ENCODE assay signal across 1 cellular context in the genomic region with DNA sequence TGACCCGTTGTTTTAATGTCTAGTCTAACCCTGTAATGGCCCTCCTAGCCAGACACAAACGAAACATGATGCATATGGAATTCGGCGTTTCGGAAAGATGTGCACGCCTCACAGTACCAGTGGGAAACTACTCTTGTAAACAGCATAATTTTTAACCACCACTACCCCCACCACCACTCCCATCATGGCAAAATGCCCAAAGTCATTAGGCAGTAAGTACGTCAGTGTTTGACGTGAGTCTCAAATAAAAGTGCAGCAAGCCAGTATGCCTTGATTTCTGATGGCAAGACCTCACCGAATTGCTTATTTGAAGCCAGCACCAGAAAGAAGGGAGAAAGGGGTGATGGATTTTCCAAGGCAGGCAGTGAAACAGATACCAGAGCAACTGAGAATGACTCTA.
A peak's percentile ranks its signal among the peaks of the same experiment; 100 is the strongest.
TF ChIP-seq lines count a peak whose summit lies in the region.

No MANE protein-coding gene starts in this region.

TF ChIP-seq in HEK293, 187 proteins besides CTCF, POLR2A, EP300 and RAD21 (continued from another document and continues in another):
- TF ChIP-seq, protein P1, sequence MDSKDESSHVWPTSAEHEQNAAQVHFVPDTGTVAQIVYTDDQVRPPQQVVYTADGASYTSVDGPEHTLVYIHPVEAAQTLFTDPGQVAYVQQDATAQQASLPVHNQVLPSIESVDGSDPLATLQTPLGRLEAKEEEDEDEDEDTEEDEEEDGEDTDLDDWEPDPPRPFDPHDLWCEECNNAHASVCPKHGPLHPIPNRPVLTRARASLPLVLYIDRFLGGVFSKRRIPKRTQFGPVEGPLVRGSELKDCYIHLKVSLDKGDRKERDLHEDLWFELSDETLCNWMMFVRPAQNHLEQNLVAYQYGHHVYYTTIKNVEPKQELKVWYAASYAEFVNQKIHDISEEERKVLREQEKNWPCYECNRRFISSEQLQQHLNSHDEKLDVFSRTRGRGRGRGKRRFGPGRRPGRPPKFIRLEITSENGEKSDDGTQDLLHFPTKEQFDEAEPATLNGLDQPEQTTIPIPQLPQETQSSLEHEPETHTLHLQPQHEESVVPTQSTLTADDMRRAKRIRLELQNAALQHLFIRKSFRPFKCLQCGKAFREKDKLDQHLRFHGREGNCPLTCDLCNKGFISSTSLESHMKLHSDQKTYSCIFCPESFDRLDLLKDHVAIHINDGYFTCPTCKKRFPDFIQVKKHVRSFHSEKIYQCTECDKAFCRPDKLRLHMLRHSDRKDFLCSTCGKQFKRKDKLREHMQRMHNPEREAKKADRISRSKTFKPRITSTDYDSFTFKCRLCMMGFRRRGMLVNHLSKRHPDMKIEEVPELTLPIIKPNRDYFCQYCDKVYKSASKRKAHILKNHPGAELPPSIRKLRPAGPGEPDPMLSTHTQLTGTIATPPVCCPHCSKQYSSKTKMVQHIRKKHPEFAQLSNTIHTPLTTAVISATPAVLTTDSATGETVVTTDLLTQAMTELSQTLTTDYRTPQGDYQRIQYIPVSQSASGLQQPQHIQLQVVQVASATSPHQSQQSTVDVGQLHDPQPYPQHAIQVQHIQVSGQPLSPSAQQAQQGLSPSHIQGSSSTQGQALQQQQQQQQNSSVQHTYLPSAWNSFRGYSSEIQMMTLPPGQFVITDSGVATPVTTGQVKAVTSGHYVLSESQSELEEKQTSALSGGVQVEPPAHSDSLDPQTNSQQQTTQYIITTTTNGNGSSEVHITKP (tag by site-specific recombination; IDR thresholded peaks at IDR 0.05): peak; percentile 21; the same call in 1 of the 2 replicates
- TF ChIP-seq ZNF416 (tag by site-specific recombination; IDR thresholded peaks at IDR 0.05) (no peak), ZNF843 (tag by site-specific recombination; IDR thresholded peaks at IDR 0.05) (peak; percentile 25; the same call in 1 of the 2 replicates), FEZF1 (tag by site-specific recombination; IDR thresholded peaks at IDR 0.05) (peak; percentile 50), ZNF10 (tag by site-specific recombination; IDR thresholded peaks at IDR 0.05) (no peak), ZNF621 (tag by site-specific recombination; IDR thresholded peaks at IDR 0.05) (no peak), ZBTB21 (tag by site-specific recombination; IDR thresholded peaks at IDR 0.05) (peak; percentile 93), ZBTB17 (tag by site-specific recombination; IDR thresholded peaks at IDR 0.05) (peak; percentile 93), ZNF274 (IDR thresholded peaks at IDR 0.05; ENCODE audit: low read length) (no peak), ZNF274 (tag by site-specific recombination; IDR thresholded peaks at IDR 0.05; ENCODE audit: borderline replicate concordance) (no peak), ZNF707 (tag by site-specific recombination; IDR thresholded peaks at IDR 0.05) (no peak), ZNF629 (tag by site-specific recombination; IDR thresholded peaks at IDR 0.05) (peak; percentile 95), GLIS1 (tag by site-specific recombination; IDR thresholded peaks at IDR 0.05) (peak; percentile 49), KLF8 (tag by site-specific recombination; IDR thresholded peaks at IDR 0.05) (no peak; the same call in 1 of the 2 replicates), BCL11B (tag by site-specific recombination; IDR thresholded peaks at IDR 0.05; ENCODE audit: low read depth) (no peak), ZNF600 (tag by site-specific recombination; IDR thresholded peaks at IDR 0.05) (peak; percentile 77; the same call in 1 of the 2 replicates), ZEB2 (tag by site-specific recombination; IDR thresholded peaks at IDR 0.05) (0 out of 2 replicates have a peak, but pooled peaks have one; percentile 22), ZFHX2 (tag by site-specific recombination; conservative IDR thresholded peaks at IDR 0.05) (no peak), ZNF366 (tag by site-specific recombination; conservative IDR thresholded peaks at IDR 0.05) (peak; percentile 23; the same call in 1 of the 2 replicates), ZFP69B (tag by site-specific recombination; IDR thresholded peaks at IDR 0.05) (no peak), ZXDB (tag by site-specific recombination; IDR thresholded peaks at IDR 0.05) (no peak), ZNF830 (tag by site-specific recombination; IDR thresholded peaks at IDR 0.05; ENCODE audit: low read depth) (no peak)
- TF ChIP-seq, protein P2, sequence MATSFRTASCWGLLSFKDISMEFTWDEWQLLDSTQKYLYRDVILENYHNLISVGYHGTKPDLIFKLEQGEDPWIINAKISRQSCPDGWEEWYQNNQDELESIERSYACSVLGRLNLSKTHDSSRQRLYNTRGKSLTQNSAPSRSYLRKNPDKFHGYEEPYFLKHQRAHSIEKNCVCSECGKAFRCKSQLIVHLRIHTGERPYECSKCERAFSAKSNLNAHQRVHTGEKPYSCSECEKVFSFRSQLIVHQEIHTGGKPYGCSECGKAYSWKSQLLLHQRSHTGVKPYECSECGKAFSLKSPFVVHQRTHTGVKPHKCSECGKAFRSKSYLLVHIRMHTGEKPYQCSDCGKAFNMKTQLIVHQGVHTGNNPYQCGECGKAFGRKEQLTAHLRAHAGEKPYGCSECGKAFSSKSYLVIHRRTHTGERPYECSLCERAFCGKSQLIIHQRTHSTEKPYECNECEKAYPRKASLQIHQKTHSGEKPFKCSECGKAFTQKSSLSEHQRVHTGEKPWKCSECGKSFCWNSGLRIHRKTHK (tag by site-specific recombination; IDR thresholded peaks at IDR 0.05): no peak
- TF ChIP-seq, protein P3, sequence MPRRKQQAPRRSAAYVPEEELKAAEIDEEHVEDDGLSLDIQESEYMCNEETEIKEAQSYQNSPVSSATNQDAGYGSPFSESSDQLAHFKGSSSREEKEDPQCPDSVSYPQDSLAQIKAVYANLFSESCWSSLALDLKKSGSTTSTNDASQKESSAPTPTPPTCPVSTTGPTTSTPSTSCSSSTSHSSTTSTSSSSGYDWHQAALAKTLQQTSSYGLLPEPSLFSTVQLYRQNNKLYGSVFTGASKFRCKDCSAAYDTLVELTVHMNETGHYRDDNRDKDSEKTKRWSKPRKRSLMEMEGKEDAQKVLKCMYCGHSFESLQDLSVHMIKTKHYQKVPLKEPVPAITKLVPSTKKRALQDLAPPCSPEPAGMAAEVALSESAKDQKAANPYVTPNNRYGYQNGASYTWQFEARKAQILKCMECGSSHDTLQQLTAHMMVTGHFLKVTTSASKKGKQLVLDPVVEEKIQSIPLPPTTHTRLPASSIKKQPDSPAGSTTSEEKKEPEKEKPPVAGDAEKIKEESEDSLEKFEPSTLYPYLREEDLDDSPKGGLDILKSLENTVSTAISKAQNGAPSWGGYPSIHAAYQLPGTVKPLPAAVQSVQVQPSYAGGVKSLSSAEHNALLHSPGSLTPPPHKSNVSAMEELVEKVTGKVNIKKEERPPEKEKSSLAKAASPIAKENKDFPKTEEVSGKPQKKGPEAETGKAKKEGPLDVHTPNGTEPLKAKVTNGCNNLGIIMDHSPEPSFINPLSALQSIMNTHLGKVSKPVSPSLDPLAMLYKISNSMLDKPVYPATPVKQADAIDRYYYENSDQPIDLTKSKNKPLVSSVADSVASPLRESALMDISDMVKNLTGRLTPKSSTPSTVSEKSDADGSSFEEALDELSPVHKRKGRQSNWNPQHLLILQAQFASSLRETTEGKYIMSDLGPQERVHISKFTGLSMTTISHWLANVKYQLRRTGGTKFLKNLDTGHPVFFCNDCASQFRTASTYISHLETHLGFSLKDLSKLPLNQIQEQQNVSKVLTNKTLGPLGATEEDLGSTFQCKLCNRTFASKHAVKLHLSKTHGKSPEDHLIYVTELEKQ (tag by site-specific recombination; IDR thresholded peaks at IDR 0.05; ENCODE audit: borderline replicate concordance): 0 out of 2 replicates have a peak, but pooled peaks have one; percentile 32
- TF ChIP-seq, protein P4, sequence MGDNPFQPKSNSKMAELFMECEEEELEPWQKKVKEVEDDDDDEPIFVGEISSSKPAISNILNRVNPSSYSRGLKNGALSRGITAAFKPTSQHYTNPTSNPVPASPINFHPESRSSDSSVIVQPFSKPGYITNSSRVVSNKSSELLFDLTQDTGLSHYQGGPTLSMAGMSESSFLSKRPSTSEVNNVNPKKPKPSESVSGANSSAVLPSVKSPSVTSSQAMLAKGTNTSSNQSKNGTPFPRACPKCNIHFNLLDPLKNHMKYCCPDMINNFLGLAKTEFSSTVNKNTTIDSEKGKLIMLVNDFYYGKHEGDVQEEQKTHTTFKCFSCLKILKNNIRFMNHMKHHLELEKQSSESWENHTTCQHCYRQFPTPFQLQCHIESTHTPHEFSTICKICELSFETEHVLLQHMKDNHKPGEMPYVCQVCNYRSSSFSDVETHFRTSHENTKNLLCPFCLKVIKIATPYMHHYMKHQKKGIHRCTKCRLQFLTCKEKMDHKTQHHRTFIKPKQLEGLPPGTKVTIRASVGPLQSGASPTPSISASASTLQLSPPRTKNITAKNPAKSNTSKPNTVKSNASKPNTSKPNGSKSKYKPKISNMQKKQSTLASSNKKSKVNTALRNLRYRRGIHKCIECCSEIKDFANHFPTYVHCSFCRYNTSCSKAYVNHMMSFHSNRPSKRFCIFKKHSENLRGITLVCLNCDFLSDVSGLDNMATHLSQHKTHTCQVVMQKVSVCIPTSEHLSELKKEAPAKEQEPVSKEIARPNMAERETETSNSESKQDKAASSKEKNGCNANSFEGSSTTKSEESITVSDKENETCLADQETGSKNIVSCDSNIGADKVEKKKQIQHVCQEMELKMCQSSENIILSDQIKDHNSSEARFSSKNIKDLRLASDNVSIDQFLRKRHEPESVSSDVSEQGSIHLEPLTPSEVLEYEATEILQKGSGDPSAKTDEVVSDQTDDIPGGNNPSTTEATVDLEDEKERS (tag by site-specific recombination; IDR thresholded peaks at IDR 0.05): no peak
- TF ChIP-seq, protein P5, sequence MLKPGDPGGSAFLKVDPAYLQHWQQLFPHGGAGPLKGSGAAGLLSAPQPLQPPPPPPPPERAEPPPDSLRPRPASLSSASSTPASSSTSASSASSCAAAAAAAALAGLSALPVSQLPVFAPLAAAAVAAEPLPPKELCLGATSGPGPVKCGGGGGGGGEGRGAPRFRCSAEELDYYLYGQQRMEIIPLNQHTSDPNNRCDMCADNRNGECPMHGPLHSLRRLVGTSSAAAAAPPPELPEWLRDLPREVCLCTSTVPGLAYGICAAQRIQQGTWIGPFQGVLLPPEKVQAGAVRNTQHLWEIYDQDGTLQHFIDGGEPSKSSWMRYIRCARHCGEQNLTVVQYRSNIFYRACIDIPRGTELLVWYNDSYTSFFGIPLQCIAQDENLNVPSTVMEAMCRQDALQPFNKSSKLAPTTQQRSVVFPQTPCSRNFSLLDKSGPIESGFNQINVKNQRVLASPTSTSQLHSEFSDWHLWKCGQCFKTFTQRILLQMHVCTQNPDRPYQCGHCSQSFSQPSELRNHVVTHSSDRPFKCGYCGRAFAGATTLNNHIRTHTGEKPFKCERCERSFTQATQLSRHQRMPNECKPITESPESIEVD (tag by site-specific recombination; IDR thresholded peaks at IDR 0.05): no peak
- TF ChIP-seq, protein P6, sequence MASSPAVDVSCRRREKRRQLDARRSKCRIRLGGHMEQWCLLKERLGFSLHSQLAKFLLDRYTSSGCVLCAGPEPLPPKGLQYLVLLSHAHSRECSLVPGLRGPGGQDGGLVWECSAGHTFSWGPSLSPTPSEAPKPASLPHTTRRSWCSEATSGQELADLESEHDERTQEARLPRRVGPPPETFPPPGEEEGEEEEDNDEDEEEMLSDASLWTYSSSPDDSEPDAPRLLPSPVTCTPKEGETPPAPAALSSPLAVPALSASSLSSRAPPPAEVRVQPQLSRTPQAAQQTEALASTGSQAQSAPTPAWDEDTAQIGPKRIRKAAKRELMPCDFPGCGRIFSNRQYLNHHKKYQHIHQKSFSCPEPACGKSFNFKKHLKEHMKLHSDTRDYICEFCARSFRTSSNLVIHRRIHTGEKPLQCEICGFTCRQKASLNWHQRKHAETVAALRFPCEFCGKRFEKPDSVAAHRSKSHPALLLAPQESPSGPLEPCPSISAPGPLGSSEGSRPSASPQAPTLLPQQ (tag by site-specific recombination; IDR thresholded peaks at IDR 0.05): peak; percentile 39; the same call in 1 of the 2 replicates
- TF ChIP-seq, protein P7, sequence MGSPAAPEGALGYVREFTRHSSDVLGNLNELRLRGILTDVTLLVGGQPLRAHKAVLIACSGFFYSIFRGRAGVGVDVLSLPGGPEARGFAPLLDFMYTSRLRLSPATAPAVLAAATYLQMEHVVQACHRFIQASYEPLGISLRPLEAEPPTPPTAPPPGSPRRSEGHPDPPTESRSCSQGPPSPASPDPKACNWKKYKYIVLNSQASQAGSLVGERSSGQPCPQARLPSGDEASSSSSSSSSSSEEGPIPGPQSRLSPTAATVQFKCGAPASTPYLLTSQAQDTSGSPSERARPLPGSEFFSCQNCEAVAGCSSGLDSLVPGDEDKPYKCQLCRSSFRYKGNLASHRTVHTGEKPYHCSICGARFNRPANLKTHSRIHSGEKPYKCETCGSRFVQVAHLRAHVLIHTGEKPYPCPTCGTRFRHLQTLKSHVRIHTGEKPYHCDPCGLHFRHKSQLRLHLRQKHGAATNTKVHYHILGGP (tag by site-specific recombination; IDR thresholded peaks at IDR 0.05): no peak
- TF ChIP-seq, protein P8, sequence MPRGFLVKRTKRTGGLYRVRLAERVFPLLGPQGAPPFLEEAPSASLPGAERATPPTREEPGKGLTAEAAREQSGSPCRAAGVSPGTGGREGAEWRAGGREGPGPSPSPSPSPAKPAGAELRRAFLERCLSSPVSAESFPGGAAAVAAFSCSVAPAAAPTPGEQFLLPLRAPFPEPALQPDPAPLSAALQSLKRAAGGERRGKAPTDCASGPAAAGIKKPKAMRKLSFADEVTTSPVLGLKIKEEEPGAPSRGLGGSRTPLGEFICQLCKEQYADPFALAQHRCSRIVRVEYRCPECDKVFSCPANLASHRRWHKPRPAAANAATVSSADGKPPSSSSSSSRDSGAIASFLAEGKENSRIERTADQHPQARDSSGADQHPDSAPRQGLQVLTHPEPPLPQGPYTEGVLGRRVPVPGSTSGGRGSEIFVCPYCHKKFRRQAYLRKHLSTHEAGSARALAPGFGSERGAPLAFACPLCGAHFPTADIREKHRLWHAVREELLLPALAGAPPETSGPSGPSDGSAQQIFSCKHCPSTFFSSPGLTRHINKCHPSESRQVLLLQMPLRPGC (tag by site-specific recombination; IDR thresholded peaks at IDR 0.05): peak; percentile 62; the same call in 1 of the 2 replicates
- TF ChIP-seq, protein P9, sequence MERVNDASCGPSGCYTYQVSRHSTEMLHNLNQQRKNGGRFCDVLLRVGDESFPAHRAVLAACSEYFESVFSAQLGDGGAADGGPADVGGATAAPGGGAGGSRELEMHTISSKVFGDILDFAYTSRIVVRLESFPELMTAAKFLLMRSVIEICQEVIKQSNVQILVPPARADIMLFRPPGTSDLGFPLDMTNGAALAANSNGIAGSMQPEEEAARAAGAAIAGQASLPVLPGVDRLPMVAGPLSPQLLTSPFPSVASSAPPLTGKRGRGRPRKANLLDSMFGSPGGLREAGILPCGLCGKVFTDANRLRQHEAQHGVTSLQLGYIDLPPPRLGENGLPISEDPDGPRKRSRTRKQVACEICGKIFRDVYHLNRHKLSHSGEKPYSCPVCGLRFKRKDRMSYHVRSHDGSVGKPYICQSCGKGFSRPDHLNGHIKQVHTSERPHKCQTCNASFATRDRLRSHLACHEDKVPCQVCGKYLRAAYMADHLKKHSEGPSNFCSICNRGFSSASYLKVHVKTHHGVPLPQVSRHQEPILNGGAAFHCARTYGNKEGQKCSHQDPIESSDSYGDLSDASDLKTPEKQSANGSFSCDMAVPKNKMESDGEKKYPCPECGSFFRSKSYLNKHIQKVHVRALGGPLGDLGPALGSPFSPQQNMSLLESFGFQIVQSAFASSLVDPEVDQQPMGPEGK (tag by site-specific recombination; IDR thresholded peaks at IDR 0.05): peak; percentile 64
- TF ChIP-seq, protein P10, sequence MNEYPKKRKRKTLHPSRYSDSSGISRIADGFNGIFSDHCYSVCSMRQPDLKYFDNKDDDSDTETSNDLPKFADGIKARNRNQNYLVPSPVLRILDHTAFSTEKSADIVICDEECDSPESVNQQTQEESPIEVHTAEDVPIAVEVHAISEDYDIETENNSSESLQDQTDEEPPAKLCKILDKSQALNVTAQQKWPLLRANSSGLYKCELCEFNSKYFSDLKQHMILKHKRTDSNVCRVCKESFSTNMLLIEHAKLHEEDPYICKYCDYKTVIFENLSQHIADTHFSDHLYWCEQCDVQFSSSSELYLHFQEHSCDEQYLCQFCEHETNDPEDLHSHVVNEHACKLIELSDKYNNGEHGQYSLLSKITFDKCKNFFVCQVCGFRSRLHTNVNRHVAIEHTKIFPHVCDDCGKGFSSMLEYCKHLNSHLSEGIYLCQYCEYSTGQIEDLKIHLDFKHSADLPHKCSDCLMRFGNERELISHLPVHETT (tag by site-specific recombination; IDR thresholded peaks at IDR 0.05): no peak
